In genomic region chr12:14373202-14373601, GRCh38 we compare ENCODE assay signal across 9 cellular contexts. TPM values are rescaled to one million over a fixed set of nuclear protein-coding genes. Genes with fewer than 3 reads are reported as not detected.
A peak's percentile ranks its signal among the peaks of the same experiment; 100 is the strongest.
DNase-seq lines count a peak whose midpoint lies in the region; ATAC-seq and TF ChIP-seq lines count a peak whose summit lies in the region.
"Had no signal": no experiment of that assay in that cellular context is flagged by ENCODE, and none has a peak within 500 bp of the region (broad histone marks: within the 10 kb centered on the region; RNA-seq: fewer than 3 reads in every experiment).

No MANE protein-coding gene starts in this region.

- DNase-seq in CD8-positive, alpha-beta T cell, result no peak
- DNase-seq in NCI-H226 (peak; percentile 39), dermis blood vessel endothelial cell (peak; percentile 82), DMS53 (lab: John Stamatoyannopoulos, UW) (no peak), NCI-H2196 (lab: John Stamatoyannopoulos, UW; ENCODE audit: unreplicated experiment) (no peak), NCI-H2227 treated with DMSO at 0.1 percent for 48 hours (lab: John Stamatoyannopoulos, UW) (no peak)
- DNase-seq: SHP77 treated with DMSO at 0.1 percent for 48 hours had no signal

- no peaks in the 10 kb centered on the region for H3K36me3 ChIP-seq in CD8-positive, alpha-beta T cell (ENCODE audit: insufficient read depth, low read length)

- ATAC-seq in CD8-positive, alpha-beta T cell, result peak; percentile 47
- no peak for ATAC-seq in HG03039 (IDR thresholded peaks at IDR 0.05; ENCODE audit: unreplicated experiment)

- peak overlapping the region; percentile 90 for H3K27ac Mint-ChIP-seq in CD8-positive, alpha-beta T cell
- peak overlapping the region; percentile 14 to 81 (median 69) for H3K27ac Mint-ChIP-seq in nephron

- intact Hi-C loops in CD8-positive, alpha-beta T cell (cut with DNase I, micrococcal nuclease), result no loop called here

- no peaks in the 10 kb centered on the region for H3K27me3 Mint-ChIP-seq in CD8-positive, alpha-beta T cell (ENCODE audit: low read depth)
- no peaks in the 10 kb centered on the region for H3K27me3 Mint-ChIP-seq in nephron (ENCODE audit: low read depth)

- H3K9me3 Mint-ChIP-seq in CD8-positive, alpha-beta T cell, result no peaks in the 10 kb centered on the region
- H3K9me3 Mint-ChIP-seq in nephron, result peaks cover 30% of the 10 kb centered on the region

- H3K9me3 ChIP-seq in CD8-positive, alpha-beta T cell (ENCODE audit: low read length), result no peaks in the 10 kb centered on the region

- POLR2A ChIA-PET in CD8-positive, alpha-beta T cell (lab: Charles Lee), result interaction anchor here (1.3 to 3.6 kb wide), 4 partner anchors 12 to 41 kb away, joined by 3 to 19 read pairs (median 3); no protein-coding TSS in a partner anchor

- H3K27ac ChIP-seq in CD8-positive, alpha-beta T cell (ENCODE audit: low read depth, low read length), result no peak overlapping the region

- peaks cover 37% of the 10 kb centered on the region for H3K36me3 Mint-ChIP-seq in CD8-positive, alpha-beta T cell
- peaks cover 72% of the 10 kb centered on the region for H3K36me3 Mint-ChIP-seq in nephron (ENCODE audit: low read depth)

- H3K27me3 ChIP-seq in CD8-positive, alpha-beta T cell (ENCODE audit: insufficient read depth, low read length), result no peaks in the 10 kb centered on the region

- TF ChIP-seq CTCF in CD8-positive, alpha-beta T cell (IDR thresholded peaks at IDR 0.05), result no peak
- no peak for TF ChIP-seq CTCF in nephron (IDR thresholded peaks at IDR 0.05; ENCODE audit: unreplicated experiment in 3 of 3)

- H3K4me1 ChIP-seq in CD8-positive, alpha-beta T cell (ENCODE audit: insufficient read depth, low read length), result peaks cover 45% of the 10 kb centered on the region

- H3K4me3 ChIP-seq in CD8-positive, alpha-beta T cell (ENCODE audit: low read depth, low read length), result no peak overlapping the region

- H3K4me3 Mint-ChIP-seq in CD8-positive, alpha-beta T cell, result peak overlapping the region; percentile 53
- H3K4me3 Mint-ChIP-seq in nephron, result peak overlapping the region in 1 of 3 experiments; percentile 9

- CTCF ChIA-PET in CD8-positive, alpha-beta T cell (lab: Charles Lee), result interaction anchor here (0.9 to 1.7 kb wide), 2 partner anchors 43 to 135 kb away, joined by 3 to 4 read pairs; no protein-coding TSS in a partner anchor

- H3K4me1 Mint-ChIP-seq in CD8-positive, alpha-beta T cell (ENCODE audit: low read depth), result peaks cover 64% of the 10 kb centered on the region
- H3K4me1 Mint-ChIP-seq in nephron, result peaks cover 5% of the 10 kb centered on the region

RNA-seq across cellular contexts. Expression of gene ATF7IP, which starts 7.7 kb away (rescaled TPM):
- 100 to 1,000 TPM; 125 to 126 TPM for total RNA-seq in CD8-positive, alpha-beta T cell
- 32.3 and 36.8 TPM in 2 replicates for total RNA-seq in dermis blood vessel endothelial cell

Comparison
In these comparisons a context has a peak if more than half of its experiments do, and no peak if none do; other contexts are left out.
1. DNase-seq: peak in NCI-H226 (single experiment) and dermis blood vessel endothelial cell (single experiment); none in CD8-positive, alpha-beta T cell (0 of 7), DMS53 (single experiment), NCI-H2196 (single experiment) and NCI-H2227 treated with DMSO at 0.1 percent for 48 hours (single experiment).